In genomic region chr19:2495651-2496316, GRCh38 we compare ENCODE assay signal across 8 cellular contexts. TPM values are rescaled to one million over a fixed set of nuclear protein-coding genes. Genes with fewer than 3 reads are reported as not detected.
DNase-seq lines count a peak whose midpoint lies in the region; ATAC-seq and TF ChIP-seq lines count a peak whose summit lies in the region.

No MANE protein-coding gene starts in this region.

- peak overlapping the region; percentile 39 for H2BK15ac ChIP-seq in mesendoderm (replicated peaks; ENCODE audit: low read depth)

- H3K36me3 ChIP-seq in colonic mucosa: no peaks in the 10 kb centered on the region
- no peaks in the 10 kb centered on the region for H3K36me3 ChIP-seq in mesendoderm (ENCODE audit: control insufficient read depth, insufficient read depth, low read length)
- no peaks in the 10 kb centered on the region for H3K36me3 ChIP-seq in upper lobe of right lung

- peaks cover 15% of the 10 kb centered on the region for H3K4me1 Mint-ChIP-seq in activated T-cell treated with anti-CD3 and anti-CD28 coated beads, Interleukin-2, amount 50 U/mL, for 72 hours (ENCODE audit: low read depth)

- intact Hi-C loops in colonic mucosa (cut with DNase I): no loop called here
- intact Hi-C loops in upper lobe of right lung (cut with DNase I): no loop called here

- H3K4me2 ChIP-seq in mesendoderm (ENCODE audit: low read length): no peak overlapping the region

- H3K4me3 ChIP-seq in colonic mucosa: peak overlapping the region; percentile 63
- no peak overlapping the region for H3K4me3 ChIP-seq in mesendoderm (ENCODE audit: low read length)
- peak overlapping the region; percentile 63 for H3K4me3 ChIP-seq in upper lobe of right lung

- H4K8ac ChIP-seq in mesendoderm (ENCODE audit: low read depth, low read length): no peak overlapping the region

- peak overlapping the region; percentile 29 for H3K4ac ChIP-seq in mesendoderm (ENCODE audit: low read depth, low read length)

- H2BK120ac ChIP-seq in mesendoderm (ENCODE audit: low read depth, low read length): peak overlapping the region; percentile 52

- TF ChIP-seq CTCF in colonic mucosa (IDR thresholded peaks at IDR 0.05) (no peak), upper lobe of right lung (IDR thresholded peaks at IDR 0.05) (no peak)

- ATAC-seq in activated T-cell treated with anti-CD3 and anti-CD28 coated beads, Interleukin-2, amount 50 U/mL, for 72 hours (replicated peaks in 1 of 2): no peak
- peak; percentile 0 for ATAC-seq in upper lobe of right lung
- no peak for ATAC-seq in HG03565 (IDR thresholded peaks at IDR 0.05; ENCODE audit: unreplicated experiment)
- ATAC-seq in GM21381 (IDR thresholded peaks at IDR 0.05; ENCODE audit: unreplicated experiment): no peak
- no peak for ATAC-seq in HG03280 (IDR thresholded peaks at IDR 0.05; ENCODE audit: unreplicated experiment)

- H3K4me3 Mint-ChIP-seq in activated T-cell treated with anti-CD3 and anti-CD28 coated beads, Interleukin-2, amount 50 U/mL, for 72 hours: peak overlapping the region; percentile 55 to 68

- H3K27me3 ChIP-seq in colonic mucosa (no peaks in the 10 kb centered on the region), mesendoderm (ENCODE audit: insufficient read depth, low read length, poor library complexity) (no peaks in the 10 kb centered on the region), upper lobe of right lung (no peaks in the 10 kb centered on the region)

- H3K9ac ChIP-seq in colonic mucosa (ENCODE audit: low read depth in 2 of 2, low read length in 2 of 2): peak overlapping the region; percentile 79 to 89
- no peak overlapping the region for H3K9ac ChIP-seq in mesendoderm (ENCODE audit: low read length)

- H3K79me2 ChIP-seq in mesendoderm (ENCODE audit: control insufficient read depth, insufficient read depth, low read length): no peaks in the 10 kb centered on the region

- H3K9me3 ChIP-seq in colonic mucosa (no peaks in the 10 kb centered on the region), upper lobe of right lung (no peaks in the 10 kb centered on the region)

- peaks cover 39% of the 10 kb centered on the region for H3K27me3 Mint-ChIP-seq in activated T-cell treated with anti-CD3 and anti-CD28 coated beads, Interleukin-2, amount 50 U/mL, for 72 hours (ENCODE audit: low read depth)

- no peak overlapping the region for H2AK5ac ChIP-seq in mesendoderm (ENCODE audit: low read length)

- H4K5ac ChIP-seq in mesendoderm (ENCODE audit: low read length): no peak overlapping the region

- H3K27ac ChIP-seq in colonic mucosa: peak overlapping the region; percentile 82
- no peak overlapping the region for H3K27ac ChIP-seq in mesendoderm (ENCODE audit: low read depth, low read length)
- H3K27ac ChIP-seq in upper lobe of right lung: peak overlapping the region; percentile 82

- H3K36me3 Mint-ChIP-seq in activated T-cell treated with anti-CD3 and anti-CD28 coated beads, Interleukin-2, amount 50 U/mL, for 72 hours (ENCODE audit: insufficient read depth in 2 of 2): no peaks in the 10 kb centered on the region

- peaks cover 17% of the 10 kb centered on the region for H3K4me1 ChIP-seq in colonic mucosa
- peaks cover 6% of the 10 kb centered on the region for H3K4me1 ChIP-seq in mesendoderm (ENCODE audit: control insufficient read depth, low read depth, low read length)
- peaks cover 32% of the 10 kb centered on the region for H3K4me1 ChIP-seq in upper lobe of right lung

- no peak overlapping the region for H3K23ac ChIP-seq in mesendoderm (ENCODE audit: low read length)

- no peak overlapping the region for H2BK5ac ChIP-seq in mesendoderm (ENCODE audit: low read length)

- H3K56ac ChIP-seq in mesendoderm (ENCODE audit: low read length): peak overlapping the region; percentile 42

- no CpG with 5 or more reads among the region's 16 CpGs for WGBS in mesendoderm (ENCODE audit: extremely low coverage, insufficient coverage, low lambda C conversion rate)

- H3K79me1 ChIP-seq in mesendoderm (ENCODE audit: low read length): no peaks in the 10 kb centered on the region

- DNase-seq in activated T-cell treated with anti-CD3 and anti-CD28 coated beads, Interleukin-2, amount 50 U/mL, for 72 hours: no peak
- no peak for DNase-seq in activated T-cell treated with anti-CD3 and anti-CD28 coated beads, Interleukin-2, amount 50 U/mL, for 1 hour
- DNase-seq in colonic mucosa: peak; percentile 73
- DNase-seq in mesendoderm: no peak
- no peak for DNase-seq in upper lobe of right lung

- H3K27ac Mint-ChIP-seq in activated T-cell treated with anti-CD3 and anti-CD28 coated beads, Interleukin-2, amount 50 U/mL, for 72 hours: no peak overlapping the region

- H3K9me3 Mint-ChIP-seq in activated T-cell treated with anti-CD3 and anti-CD28 coated beads, Interleukin-2, amount 50 U/mL, for 72 hours: no peaks in the 10 kb centered on the region

- peak overlapping the region; percentile 85 for H3K18ac ChIP-seq in mesendoderm (ENCODE audit: low read length)

RNA-seq across cellular contexts. Expression of gene GADD45B, which starts 19.9 kb away (rescaled TPM):
- 10 to 100 TPM; 84.4 to 84.5 TPM for total RNA-seq in activated T-cell treated with anti-CD3 and anti-CD28 coated beads, Interleukin-2, amount 50 U/mL, for 72 hours
- total RNA-seq in colonic mucosa (10 to 100 TPM; 17.5 to 21.6 TPM), upper lobe of right lung (91.2 TPM)
- polyA plus RNA-seq in mesendoderm (2013, experiment 1 of 2): 43.7 TPM
- 44.8 TPM for polyA plus RNA-seq in mesendoderm (2013, experiment 2 of 2)

RNA-seq across cellular contexts. Expression of gene LMNB2, which starts 39.0 kb away (rescaled TPM):
- total RNA-seq in activated T-cell treated with anti-CD3 and anti-CD28 coated beads, Interleukin-2, amount 50 U/mL, for 72 hours: 10 to 100 TPM; 72.2 to 76.8 TPM
- total RNA-seq in colonic mucosa: 100 to 1,000 TPM in 1 of 2 donors, 10 to 100 TPM in 1; 35.6 to 186 TPM
- polyA plus RNA-seq in mesendoderm (2013, experiment 1 of 2): 144 TPM
- 143 TPM for polyA plus RNA-seq in mesendoderm (2013, experiment 2 of 2)
- 22.0 TPM for total RNA-seq in upper lobe of right lung
